In the genomic region with DNA sequence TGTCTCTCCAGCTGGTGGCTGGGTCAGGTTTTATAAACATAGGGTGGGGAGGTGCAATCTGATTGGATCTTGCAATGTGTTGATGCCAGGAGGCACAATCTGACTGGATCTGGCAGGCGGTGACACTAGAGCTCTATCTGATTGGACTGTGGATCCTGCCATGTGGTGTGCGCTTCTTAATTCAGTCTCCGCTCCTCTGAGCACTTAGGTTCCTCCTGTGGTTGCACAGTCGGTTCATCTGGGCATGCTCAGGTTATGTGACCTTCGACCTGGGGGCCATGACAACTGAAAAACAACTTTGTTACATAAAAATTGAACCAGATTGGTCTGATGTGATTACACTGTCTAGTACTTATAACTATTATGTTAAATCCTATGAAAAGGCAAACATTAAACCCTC, we compare ENCODE assay signal across 1 cellular context.
TF ChIP-seq lines count a peak whose summit lies in the region.

No MANE protein-coding gene starts in this region.

TF ChIP-seq in HepG2, 621 proteins besides CTCF, POLR2A, EP300 and RAD21 (continued from another document):
- TF ChIP-seq, protein P1, sequence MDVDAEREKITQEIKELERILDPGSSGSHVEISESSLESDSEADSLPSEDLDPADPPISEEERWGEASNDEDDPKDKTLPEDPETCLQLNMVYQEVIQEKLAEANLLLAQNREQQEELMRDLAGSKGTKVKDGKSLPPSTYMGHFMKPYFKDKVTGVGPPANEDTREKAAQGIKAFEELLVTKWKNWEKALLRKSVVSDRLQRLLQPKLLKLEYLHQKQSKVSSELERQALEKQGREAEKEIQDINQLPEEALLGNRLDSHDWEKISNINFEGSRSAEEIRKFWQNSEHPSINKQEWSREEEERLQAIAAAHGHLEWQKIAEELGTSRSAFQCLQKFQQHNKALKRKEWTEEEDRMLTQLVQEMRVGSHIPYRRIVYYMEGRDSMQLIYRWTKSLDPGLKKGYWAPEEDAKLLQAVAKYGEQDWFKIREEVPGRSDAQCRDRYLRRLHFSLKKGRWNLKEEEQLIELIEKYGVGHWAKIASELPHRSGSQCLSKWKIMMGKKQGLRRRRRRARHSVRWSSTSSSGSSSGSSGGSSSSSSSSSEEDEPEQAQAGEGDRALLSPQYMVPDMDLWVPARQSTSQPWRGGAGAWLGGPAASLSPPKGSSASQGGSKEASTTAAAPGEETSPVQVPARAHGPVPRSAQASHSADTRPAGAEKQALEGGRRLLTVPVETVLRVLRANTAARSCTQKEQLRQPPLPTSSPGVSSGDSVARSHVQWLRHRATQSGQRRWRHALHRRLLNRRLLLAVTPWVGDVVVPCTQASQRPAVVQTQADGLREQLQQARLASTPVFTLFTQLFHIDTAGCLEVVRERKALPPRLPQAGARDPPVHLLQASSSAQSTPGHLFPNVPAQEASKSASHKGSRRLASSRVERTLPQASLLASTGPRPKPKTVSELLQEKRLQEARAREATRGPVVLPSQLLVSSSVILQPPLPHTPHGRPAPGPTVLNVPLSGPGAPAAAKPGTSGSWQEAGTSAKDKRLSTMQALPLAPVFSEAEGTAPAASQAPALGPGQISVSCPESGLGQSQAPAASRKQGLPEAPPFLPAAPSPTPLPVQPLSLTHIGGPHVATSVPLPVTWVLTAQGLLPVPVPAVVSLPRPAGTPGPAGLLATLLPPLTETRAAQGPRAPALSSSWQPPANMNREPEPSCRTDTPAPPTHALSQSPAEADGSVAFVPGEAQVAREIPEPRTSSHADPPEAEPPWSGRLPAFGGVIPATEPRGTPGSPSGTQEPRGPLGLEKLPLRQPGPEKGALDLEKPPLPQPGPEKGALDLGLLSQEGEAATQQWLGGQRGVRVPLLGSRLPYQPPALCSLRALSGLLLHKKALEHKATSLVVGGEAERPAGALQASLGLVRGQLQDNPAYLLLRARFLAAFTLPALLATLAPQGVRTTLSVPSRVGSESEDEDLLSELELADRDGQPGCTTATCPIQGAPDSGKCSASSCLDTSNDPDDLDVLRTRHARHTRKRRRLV (CRISPR knock-in tag; IDR thresholded peaks at IDR 0.05): no peak
- TF ChIP-seq MIXL1 (CRISPR knock-in tag; IDR thresholded peaks at IDR 0.05): no peak
- no peak for TF ChIP-seq SRY (CRISPR knock-in tag; IDR thresholded peaks at IDR 0.05)
- TF ChIP-seq SP4 (CRISPR knock-in tag; IDR thresholded peaks at IDR 0.05): no peak
- TF ChIP-seq ZFP90 (CRISPR knock-in tag; IDR thresholded peaks at IDR 0.05; ENCODE audit: borderline replicate concordance): no peak
- no peak for TF ChIP-seq NPAS2 (CRISPR knock-in tag; IDR thresholded peaks at IDR 0.05; ENCODE audit: borderline replicate concordance)
- TF ChIP-seq ZNF432 (CRISPR knock-in tag; IDR thresholded peaks at IDR 0.05; ENCODE audit: borderline replicate concordance): no peak
- no peak for TF ChIP-seq ZNF138 (CRISPR knock-in tag; IDR thresholded peaks at IDR 0.05; ENCODE audit: low read depth)
- TF ChIP-seq NR2F1 (CRISPR knock-in tag; IDR thresholded peaks at IDR 0.05): peak in 1 of 2 experiments; percentile 38; a peak in 2 of 4 replicates
- TF ChIP-seq NFYC (CRISPR knock-in tag; IDR thresholded peaks at IDR 0.05): peak; percentile 47; the same call in 1 of the 2 replicates
- TF ChIP-seq RBFOX2 (IDR thresholded peaks at IDR 0.05; ENCODE audit: low read depth, low read length): no peak
- TF ChIP-seq ZNF776 (CRISPR knock-in tag; IDR thresholded peaks at IDR 0.05): no peak
- no peak for TF ChIP-seq ZNF543 (CRISPR knock-in tag; IDR thresholded peaks at IDR 0.05)
- no peak for TF ChIP-seq KLF6 (CRISPR knock-in tag; IDR thresholded peaks at IDR 0.05)
- no peak for TF ChIP-seq TAF15 (IDR thresholded peaks at IDR 0.05; ENCODE audit: low read depth, low read length, poor library complexity, severe bottlenecking)
- no peak for TF ChIP-seq ZNF124 (CRISPR knock-in tag; IDR thresholded peaks at IDR 0.05)
- TF ChIP-seq SIX4 (CRISPR knock-in tag; IDR thresholded peaks at IDR 0.05): no peak
- TF ChIP-seq, protein P2, sequence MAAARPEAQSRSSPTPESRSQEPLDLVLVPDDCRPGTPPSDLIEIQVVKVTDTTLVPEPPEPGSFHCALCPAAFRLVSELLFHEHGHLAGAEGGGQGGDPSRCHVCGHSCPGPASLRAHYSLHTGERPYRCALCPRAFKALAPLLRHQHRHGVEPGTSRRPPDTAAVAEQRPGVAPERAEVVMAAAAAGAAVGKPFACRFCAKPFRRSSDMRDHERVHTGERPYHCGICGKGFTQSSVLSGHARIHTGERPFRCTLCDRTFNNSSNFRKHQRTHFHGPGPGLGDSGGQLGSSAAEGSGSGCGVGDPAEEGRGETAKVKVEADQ (CRISPR knock-in tag; IDR thresholded peaks at IDR 0.05; ENCODE audit: borderline replicate concordance): no peak
- no peak for TF ChIP-seq ZNF644 (CRISPR knock-in tag; IDR thresholded peaks at IDR 0.05; ENCODE audit: low read depth)
- peak; percentile 56; the same call in 1 of the 2 replicates for TF ChIP-seq RFX1 (IDR thresholded peaks at IDR 0.05)
- TF ChIP-seq TBL1XR1 (IDR thresholded peaks at IDR 0.05; ENCODE audit: borderline replicate concordance, low read length, partially characterized antibody): no peak
- TF ChIP-seq ZFP41 (CRISPR knock-in tag; IDR thresholded peaks at IDR 0.05; ENCODE audit: borderline replicate concordance): no peak
- TF ChIP-seq, protein P3, sequence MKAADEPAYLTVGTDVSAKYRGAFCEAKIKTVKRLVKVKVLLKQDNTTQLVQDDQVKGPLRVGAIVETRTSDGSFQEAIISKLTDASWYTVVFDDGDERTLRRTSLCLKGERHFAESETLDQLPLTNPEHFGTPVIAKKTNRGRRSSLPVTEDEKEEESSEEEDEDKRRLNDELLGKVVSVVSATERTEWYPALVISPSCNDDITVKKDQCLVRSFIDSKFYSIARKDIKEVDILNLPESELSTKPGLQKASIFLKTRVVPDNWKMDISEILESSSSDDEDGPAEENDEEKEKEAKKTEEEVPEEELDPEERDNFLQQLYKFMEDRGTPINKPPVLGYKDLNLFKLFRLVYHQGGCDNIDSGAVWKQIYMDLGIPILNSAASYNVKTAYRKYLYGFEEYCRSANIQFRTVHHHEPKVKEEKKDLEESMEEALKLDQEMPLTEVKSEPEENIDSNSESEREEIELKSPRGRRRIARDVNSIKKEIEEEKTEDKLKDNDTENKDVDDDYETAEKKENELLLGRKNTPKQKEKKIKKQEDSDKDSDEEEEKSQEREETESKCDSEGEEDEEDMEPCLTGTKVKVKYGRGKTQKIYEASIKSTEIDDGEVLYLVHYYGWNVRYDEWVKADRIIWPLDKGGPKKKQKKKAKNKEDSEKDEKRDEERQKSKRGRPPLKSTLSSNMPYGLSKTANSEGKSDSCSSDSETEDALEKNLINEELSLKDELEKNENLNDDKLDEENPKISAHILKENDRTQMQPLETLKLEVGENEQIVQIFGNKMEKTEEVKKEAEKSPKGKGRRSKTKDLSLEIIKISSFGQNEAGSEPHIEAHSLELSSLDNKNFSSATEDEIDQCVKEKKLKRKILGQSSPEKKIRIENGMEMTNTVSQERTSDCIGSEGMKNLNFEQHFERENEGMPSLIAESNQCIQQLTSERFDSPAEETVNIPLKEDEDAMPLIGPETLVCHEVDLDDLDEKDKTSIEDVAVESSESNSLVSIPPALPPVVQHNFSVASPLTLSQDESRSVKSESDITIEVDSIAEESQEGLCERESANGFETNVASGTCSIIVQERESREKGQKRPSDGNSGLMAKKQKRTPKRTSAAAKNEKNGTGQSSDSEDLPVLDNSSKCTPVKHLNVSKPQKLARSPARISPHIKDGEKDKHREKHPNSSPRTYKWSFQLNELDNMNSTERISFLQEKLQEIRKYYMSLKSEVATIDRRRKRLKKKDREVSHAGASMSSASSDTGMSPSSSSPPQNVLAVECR (CRISPR knock-in tag; IDR thresholded peaks at IDR 0.05; ENCODE audit: borderline replicate concordance): no peak
- peak; percentile 79 for TF ChIP-seq NR2C2 (CRISPR knock-in tag; IDR thresholded peaks at IDR 0.05; ENCODE audit: borderline replicate concordance)
- no peak for TF ChIP-seq DNMT3B (CRISPR knock-in tag; conservative IDR thresholded peaks at IDR 0.05)
- TF ChIP-seq, protein P4, sequence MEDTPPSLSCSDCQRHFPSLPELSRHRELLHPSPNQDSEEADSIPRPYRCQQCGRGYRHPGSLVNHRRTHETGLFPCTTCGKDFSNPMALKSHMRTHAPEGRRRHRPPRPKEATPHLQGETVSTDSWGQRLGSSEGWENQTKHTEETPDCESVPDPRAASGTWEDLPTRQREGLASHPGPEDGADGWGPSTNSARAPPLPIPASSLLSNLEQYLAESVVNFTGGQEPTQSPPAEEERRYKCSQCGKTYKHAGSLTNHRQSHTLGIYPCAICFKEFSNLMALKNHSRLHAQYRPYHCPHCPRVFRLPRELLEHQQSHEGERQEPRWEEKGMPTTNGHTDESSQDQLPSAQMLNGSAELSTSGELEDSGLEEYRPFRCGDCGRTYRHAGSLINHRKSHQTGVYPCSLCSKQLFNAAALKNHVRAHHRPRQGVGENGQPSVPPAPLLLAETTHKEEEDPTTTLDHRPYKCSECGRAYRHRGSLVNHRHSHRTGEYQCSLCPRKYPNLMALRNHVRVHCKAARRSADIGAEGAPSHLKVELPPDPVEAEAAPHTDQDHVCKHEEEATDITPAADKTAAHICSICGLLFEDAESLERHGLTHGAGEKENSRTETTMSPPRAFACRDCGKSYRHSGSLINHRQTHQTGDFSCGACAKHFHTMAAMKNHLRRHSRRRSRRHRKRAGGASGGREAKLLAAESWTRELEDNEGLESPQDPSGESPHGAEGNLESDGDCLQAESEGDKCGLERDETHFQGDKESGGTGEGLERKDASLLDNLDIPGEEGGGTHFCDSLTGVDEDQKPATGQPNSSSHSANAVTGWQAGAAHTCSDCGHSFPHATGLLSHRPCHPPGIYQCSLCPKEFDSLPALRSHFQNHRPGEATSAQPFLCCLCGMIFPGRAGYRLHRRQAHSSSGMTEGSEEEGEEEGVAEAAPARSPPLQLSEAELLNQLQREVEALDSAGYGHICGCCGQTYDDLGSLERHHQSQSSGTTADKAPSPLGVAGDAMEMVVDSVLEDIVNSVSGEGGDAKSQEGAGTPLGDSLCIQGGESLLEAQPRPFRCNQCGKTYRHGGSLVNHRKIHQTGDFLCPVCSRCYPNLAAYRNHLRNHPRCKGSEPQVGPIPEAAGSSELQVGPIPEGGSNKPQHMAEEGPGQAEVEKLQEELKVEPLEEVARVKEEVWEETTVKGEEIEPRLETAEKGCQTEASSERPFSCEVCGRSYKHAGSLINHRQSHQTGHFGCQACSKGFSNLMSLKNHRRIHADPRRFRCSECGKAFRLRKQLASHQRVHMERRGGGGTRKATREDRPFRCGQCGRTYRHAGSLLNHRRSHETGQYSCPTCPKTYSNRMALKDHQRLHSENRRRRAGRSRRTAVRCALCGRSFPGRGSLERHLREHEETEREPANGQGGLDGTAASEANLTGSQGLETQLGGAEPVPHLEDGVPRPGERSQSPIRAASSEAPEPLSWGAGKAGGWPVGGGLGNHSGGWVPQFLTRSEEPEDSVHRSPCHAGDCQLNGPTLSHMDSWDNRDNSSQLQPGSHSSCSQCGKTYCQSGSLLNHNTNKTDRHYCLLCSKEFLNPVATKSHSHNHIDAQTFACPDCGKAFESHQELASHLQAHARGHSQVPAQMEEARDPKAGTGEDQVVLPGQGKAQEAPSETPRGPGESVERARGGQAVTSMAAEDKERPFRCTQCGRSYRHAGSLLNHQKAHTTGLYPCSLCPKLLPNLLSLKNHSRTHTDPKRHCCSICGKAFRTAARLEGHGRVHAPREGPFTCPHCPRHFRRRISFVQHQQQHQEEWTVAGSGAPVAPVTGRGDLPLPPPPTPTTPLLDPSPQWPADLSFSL (CRISPR knock-in tag; IDR thresholded peaks at IDR 0.05): no peak
TF ChIP-seq in HepG2: peak in this region for 6.
